Comparison of ENCODE assay signal across 14 cellular contexts in the genomic region with DNA sequence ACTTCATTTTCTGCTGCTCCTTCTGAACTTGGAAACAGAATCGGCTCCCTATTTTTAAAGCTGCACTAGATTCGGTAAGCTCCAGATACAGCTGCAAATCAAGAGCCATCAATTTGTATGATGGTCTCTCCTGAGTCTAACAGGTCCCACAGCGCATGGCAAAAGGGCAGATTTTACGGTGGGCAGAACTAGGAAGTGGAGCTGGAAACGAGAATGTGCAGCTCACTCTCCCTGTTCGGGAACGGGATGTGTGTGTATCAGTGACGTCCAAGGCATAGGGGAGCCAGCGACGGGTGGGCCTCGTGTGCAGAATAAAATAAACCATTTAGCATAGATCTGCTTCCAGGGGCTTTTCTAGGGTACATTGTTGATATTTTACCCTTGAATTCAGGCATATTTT.
A peak's percentile ranks its signal among the peaks of the same experiment; 100 is the strongest.
DNase-seq lines count a peak whose midpoint lies in the region; ATAC-seq and TF ChIP-seq lines count a peak whose summit lies in the region.
"Had no signal": no experiment of that assay in that cellular context is flagged by ENCODE, and none has a peak within 500 bp of the region (broad histone marks: within the 10 kb centered on the region; RNA-seq: fewer than 3 reads in every experiment).

No MANE protein-coding gene starts in this region.

- CTCF ChIA-PET in PC-3 (lab: Charles Lee): no interaction called here
- CTCF ChIA-PET in Calu3 (lab: Charles Lee): no interaction called here
- CTCF ChIA-PET in Caco-2 (lab: Charles Lee): no interaction called here

- no peaks in the 10 kb centered on the region for H4K20me1 ChIP-seq in PC-3 (ENCODE audit: low read length)

- H3K27ac ChIP-seq in PC-3 (ENCODE audit: low read length) (peak overlapping the region; percentile 38), esophagus (ENCODE audit: low read depth in 2 of 2, low read length in 1 of 2) (peak overlapping the region; percentile 20 to 35), thyroid gland (peak overlapping the region; percentile 47 to 75 (median 62))

- H3K9me3 Mint-ChIP-seq in Calu3 (ENCODE audit: low read depth, unreplicated experiment) (no peaks in the 10 kb centered on the region), Caco-2 (ENCODE audit: unreplicated experiment) (no peaks in the 10 kb centered on the region)
- H3K9me3 Mint-ChIP-seq: activated naive CD8-positive, alpha-beta T cell treated with anti-CD3 and anti-CD28 coated beads, Interleukin-2, amount 10 ng/mL, durations not matched to agents 7 days and 5 days had no signal

- intact Hi-C loops in PC-3 (cut with micrococcal nuclease): no loop called here
- intact Hi-C loops in thyroid gland (cut with DNase I): no loop called here
- intact Hi-C loops in Calu3 (cut with micrococcal nuclease; ENCODE audit: unreplicated experiment): no loop called here
- intact Hi-C loops in Caco-2 (cut with micrococcal nuclease; ENCODE audit: unreplicated experiment): no loop called here

- H3K4me1 Mint-ChIP-seq in Calu3 (ENCODE audit: low read depth, unreplicated experiment) (no peaks in the 10 kb centered on the region), Caco-2 (ENCODE audit: low read depth, unreplicated experiment) (peaks cover 7% of the 10 kb centered on the region)
- H3K4me1 Mint-ChIP-seq: activated naive CD8-positive, alpha-beta T cell treated with anti-CD3 and anti-CD28 coated beads, Interleukin-2, amount 10 ng/mL, durations not matched to agents 7 days and 5 days; CD8-positive, alpha-beta memory T cell had no signal

- BruUV-seq in PC-3 (replicated peaks; lab: Mats Ljungman, UMichigan) (no TSS peak), Calu3 (replicated peaks; lab: Mats Ljungman, UMichigan) (no TSS peak), Caco-2 (replicated peaks; lab: Mats Ljungman, UMichigan) (no TSS peak)

- no peak overlapping the region for H3K4me3 Mint-ChIP-seq in Calu3 (ENCODE audit: low read depth, unreplicated experiment)
- H3K4me3 Mint-ChIP-seq in Caco-2 (ENCODE audit: unreplicated experiment): no peak overlapping the region
- H3K4me3 Mint-ChIP-seq: activated CD8-positive, alpha-beta T cell treated with anti-CD3 and anti-CD28 coated beads, Interleukin-2, amount 10 ng/mL, durations not matched to agents 7 days and 5 days; activated naive CD8-positive, alpha-beta T cell treated with anti-CD3 and anti-CD28 coated beads, Interleukin-2, amount 10 ng/mL, durations not matched to agents 7 days and 5 days; CD8-positive, alpha-beta memory T cell had no signal

- H2AFZ ChIP-seq in PC-3 (ENCODE audit: low read length): 0 out of 2 replicates have a peak overlapping the region, but pooled peaks have one; percentile 3

- H3K27me3 ChIP-seq in PC-3 (ENCODE audit: low read length) (no peaks in the 10 kb centered on the region), esophagus (ENCODE audit: control insufficient read depth in 1 of 2, insufficient read depth in 2 of 2, low read length in 2 of 2) (no peaks in the 10 kb centered on the region), thyroid gland (no peaks in the 10 kb centered on the region), Caco-2 (replicated peaks; ENCODE audit: control insufficient read depth, insufficient read depth, low read length) (no peaks in the 10 kb centered on the region)
- H3K27me3 ChIP-seq: pancreas had no signal

- peaks cover 12% of the 10 kb centered on the region for H3K4me1 ChIP-seq in PC-3 (ENCODE audit: insufficient read depth, low read length)
- peaks cover 0 to 2% of the 10 kb centered on the region in 2 donors for H3K4me1 ChIP-seq in esophagus (ENCODE audit: control insufficient read depth in 2 of 2, insufficient read depth in 2 of 2, low read length in 1 of 2)
- peaks cover 0 to 18% of the 10 kb centered on the region in 2 donors for H3K4me1 ChIP-seq in thyroid gland
- H3K4me1 ChIP-seq in Caco-2: 0 out of 2 replicates have a peak, but pooled peaks cover 11% of the 10 kb centered on the region
- H3K4me1 ChIP-seq: pancreas had no signal

- H3F3A ChIP-seq in PC-3 (ENCODE audit: low read length, unreplicated experiment): no peaks in the 10 kb centered on the region

- no peaks in the 10 kb centered on the region for H3K79me2 ChIP-seq in PC-3 (ENCODE audit: low read length)

- no peak for TF ChIP-seq CTCF in PC-3 (conservative IDR thresholded peaks at IDR 0.05; ENCODE audit: low read depth, low read length)
- no peak for TF ChIP-seq CTCF in thyroid gland (IDR thresholded peaks at IDR 0.05)
- no peak for TF ChIP-seq CTCF in Calu3 (IDR thresholded peaks at IDR 0.05; ENCODE audit: unreplicated experiment)
- no peak for TF ChIP-seq CTCF in Caco-2 (IDR thresholded peaks at IDR 0.05; ENCODE audit: insufficient read depth in 1 of 2, low read depth in 1 of 2, low read length in 1 of 2, severe bottlenecking in 1 of 2, unreplicated experiment in 1 of 2)

- peak; percentile 24; the same call in 1 of the 2 replicates for ATAC-seq in PC-3
- no peak for ATAC-seq in HG03095 (IDR thresholded peaks at IDR 0.05; ENCODE audit: unreplicated experiment)
- ATAC-seq: activated CD8-positive, alpha-beta T cell treated with anti-CD3 and anti-CD28 coated beads, Interleukin-2, amount 10 ng/mL, durations not matched to agents 7 days and 5 days had no signal

- H3K36me3 Mint-ChIP-seq in Calu3 (ENCODE audit: insufficient read depth, unreplicated experiment): no peaks in the 10 kb centered on the region
- no peaks in the 10 kb centered on the region for H3K36me3 Mint-ChIP-seq in Caco-2 (ENCODE audit: insufficient read depth, unreplicated experiment)
- H3K36me3 Mint-ChIP-seq: activated naive CD8-positive, alpha-beta T cell treated with anti-CD3 and anti-CD28 coated beads, Interleukin-2, amount 10 ng/mL, durations not matched to agents 7 days and 5 days; CD8-positive, alpha-beta memory T cell had no signal

- 57 to 60% methylated on average over 11 of the region's 11 CpGs for WGBS in esophagus, 2 donors
- WGBS in thyroid gland, 2 donors: 65% methylated on average over 11 of the region's 11 CpGs

- H3K27me3 Mint-ChIP-seq in Calu3 (ENCODE audit: unreplicated experiment): no peaks in the 10 kb centered on the region
- no peaks in the 10 kb centered on the region for H3K27me3 Mint-ChIP-seq in Caco-2 (ENCODE audit: insufficient read depth, unreplicated experiment)

- H3K9me3 ChIP-seq in PC-3 (ENCODE audit: low read length): no peaks in the 10 kb centered on the region
- no peaks in the 10 kb centered on the region for H3K9me3 ChIP-seq in esophagus (ENCODE audit: control insufficient read depth in 2 of 2, insufficient read depth in 1 of 2, low read depth in 1 of 2, low read length in 1 of 2)
- no peaks in the 10 kb centered on the region for H3K9me3 ChIP-seq in thyroid gland
- H3K9me3 ChIP-seq in Caco-2: no peaks in the 10 kb centered on the region
- H3K9me3 ChIP-seq: pancreas had no signal

- no peaks in the 10 kb centered on the region for H3K9me2 ChIP-seq in PC-3 (replicated peaks; ENCODE audit: low read length)

- peak overlapping the region; percentile 0; the same call in 1 of the 2 replicates for H3K4me2 ChIP-seq in PC-3 (ENCODE audit: low read length)

- POLR2A ChIA-PET in PC-3 (lab: Charles Lee; ENCODE audit: unreplicated experiment): no interaction called here
- POLR2A ChIA-PET in Caco-2 (lab: Charles Lee): no interaction called here

- DNase-seq in PC-3: no peak
- DNase-seq in mucosa of gallbladder (ENCODE audit: low spot score): peak; percentile 12
- no peak for DNase-seq in thyroid gland
- no peak for DNase-seq in Calu3
- no peak for DNase-seq in AG08395 (ENCODE audit: low spot score)
- DNase-seq in Caco-2: no peak
- DNase-seq: activated CD8-positive, alpha-beta T cell treated with anti-CD3 and anti-CD28 coated beads, Interleukin-2, amount 10 ng/mL, durations not matched to agents 7 days and 5 days; activated naive CD8-positive, alpha-beta T cell treated with anti-CD3 and anti-CD28 coated beads, Interleukin-2, amount 10 ng/mL, durations not matched to agents 7 days and 5 days; CD8-positive, alpha-beta memory T cell; NCI-H146; NK-92 treated with Interleukin-12 subunit alpha and Interleukin-12 subunit beta, amount 100 ng/mL, for 24 hours; pancreas had no signal

- H3K4me3 ChIP-seq in PC-3 (ENCODE audit: low read length) (no peak overlapping the region), esophagus (ENCODE audit: low read depth in 1 of 2, low read length in 2 of 2) (no peak overlapping the region), thyroid gland (replicated peaks in 1 of 3) (no peak overlapping the region), Caco-2 (ENCODE audit: low read depth, low read length) (no peak overlapping the region)
- H3K4me3 ChIP-seq: pancreas had no signal

- H3K9ac ChIP-seq in PC-3 (ENCODE audit: low read length): peak overlapping the region; percentile 46; the same call in 1 of the 2 replicates

- TF ChIP-seq POLR2A in thyroid gland (IDR thresholded peaks at IDR 0.05): no peak

- H3K36me3 ChIP-seq in PC-3 (ENCODE audit: low read depth, low read length) (no peaks in the 10 kb centered on the region), esophagus (ENCODE audit: control insufficient read depth in 2 of 2, insufficient read depth in 2 of 2, low read length in 1 of 2) (no peaks in the 10 kb centered on the region), thyroid gland (no peaks in the 10 kb centered on the region), Caco-2 (ENCODE audit: control insufficient read depth, insufficient read depth, low read length) (no peaks in the 10 kb centered on the region)
- H3K36me3 ChIP-seq: pancreas had no signal

- H3K27ac Mint-ChIP-seq in Calu3 (ENCODE audit: unreplicated experiment) (no peak overlapping the region), Caco-2 (ENCODE audit: unreplicated experiment) (no peak overlapping the region)
- H3K27ac Mint-ChIP-seq: activated CD8-positive, alpha-beta T cell treated with anti-CD3 and anti-CD28 coated beads, Interleukin-2, amount 10 ng/mL, durations not matched to agents 7 days and 5 days; activated naive CD8-positive, alpha-beta T cell treated with anti-CD3 and anti-CD28 coated beads, Interleukin-2, amount 10 ng/mL, durations not matched to agents 7 days and 5 days; CD8-positive, alpha-beta memory T cell had no signal
